Comparison of ENCODE assay signal across 7 cellular contexts in genomic region chr1:69090170-69090569, GRCh38.
"Had no signal": no experiment of that assay in that cellular context is flagged by ENCODE, and none has a peak within 500 bp of the region (broad histone marks: within the 10 kb centered on the region; RNA-seq: fewer than 3 reads in every experiment).

No MANE protein-coding gene starts in this region.

- DNase-seq: GDM1, GF-D8 had no signal

- ATAC-seq: GM12878 had no signal

- H3K4me3 ChIP-seq: GM12878 had no signal

- FAIRE-seq: GM12878, GM12891, GM12892, GM18507, GM19239 had no signal
